In genomic region chr12:25382311-25383106, GRCh38 we compare ENCODE assay signal across 13 cellular contexts.
DNase-seq lines count a peak whose midpoint lies in the region; ATAC-seq and TF ChIP-seq lines count a peak whose summit lies in the region.
"Had no signal": no experiment of that assay in that cellular context is flagged by ENCODE, and none has a peak within 500 bp of the region (broad histone marks: within the 10 kb centered on the region; RNA-seq: fewer than 3 reads in every experiment).

No MANE protein-coding gene starts in this region.

- no peak overlapping the region for H2AK9ac ChIP-seq in IMR-90 (replicated peaks; ENCODE audit: low read depth, low read length, poor library complexity)

- peaks cover 59% of the 10 kb centered on the region for H3K4me1 Mint-ChIP-seq in CD8-positive, alpha-beta T cell (ENCODE audit: low read depth)
- H3K4me1 Mint-ChIP-seq in activated naive CD8-positive, alpha-beta T cell treated with anti-CD3 and anti-CD28 coated beads, Interleukin-2, amount 10 ng/mL, durations not matched to agents 7 days and 5 days, result peaks cover 43% of the 10 kb centered on the region
- peaks cover 25 to 41% (median 39%) of the 10 kb centered on the region in 3 donors for H3K4me1 Mint-ChIP-seq in naive B cell

- H2BK15ac ChIP-seq in IMR-90 (ENCODE audit: low read depth, low read length), result no peak overlapping the region

- no peak for TF ChIP-seq RAD21 in IMR-90 (IDR thresholded peaks at IDR 0.05; ENCODE audit: low read length)

- no peak overlapping the region for H3K18ac ChIP-seq in IMR-90 (ENCODE audit: low read depth, low read length)

- H3K36me3 ChIP-seq in CD8-positive, alpha-beta T cell (ENCODE audit: insufficient read depth, low read length), result no peaks in the 10 kb centered on the region
- H3K36me3 ChIP-seq in IMR-90 (ENCODE audit: control insufficient read depth, insufficient read depth, low read length), result no peaks in the 10 kb centered on the region
- H3K36me3 ChIP-seq: gastroesophageal sphincter had no signal

- 72% methylated on average over 5 of the region's 7 CpGs; no CpG with 5 or more reads in 1 of the 2 experiments for whole genome bisulfite sequencing in IMR-90 (ENCODE audit: extremely low coverage in 2 of 2, insufficient read length in 1 of 2), 2 experiments

- H3K4ac ChIP-seq in IMR-90 (ENCODE audit: low read depth, low read length), result no peak overlapping the region; the same call in 1 of the 2 replicates

- H3K9ac ChIP-seq in IMR-90 (ENCODE audit: low read depth, low read length), result no peak overlapping the region

- H2BK20ac ChIP-seq in IMR-90 (ENCODE audit: low read depth, low read length), result no peak overlapping the region; the same call in 1 of the 2 replicates

- ATAC-seq in CD8-positive, alpha-beta T cell, result no peak
- ATAC-seq in IMR-90 (ENCODE audit: low read depth) (no peak), naive B cell (ENCODE audit: low read depth in 2 of 2) (no peak), GM21367 (IDR thresholded peaks at IDR 0.05; ENCODE audit: unreplicated experiment) (no peak)
- no peak for ATAC-seq in activated naive CD8-positive, alpha-beta T cell treated with anti-CD3 and anti-CD28 coated beads, Interleukin-2, amount 10 ng/mL, durations not matched to agents 7 days and 5 days (ENCODE audit: low read depth)
- ATAC-seq: gastroesophageal sphincter had no signal

- peak overlapping the region; percentile 46 for H2AK5ac ChIP-seq in IMR-90 (ENCODE audit: low read depth, low read length)

- peaks cover 37% of the 10 kb centered on the region for H3K4me1 ChIP-seq in CD8-positive, alpha-beta T cell (ENCODE audit: insufficient read depth, low read length)
- H3K4me1 ChIP-seq in IMR-90 (ENCODE audit: control insufficient read depth, insufficient read depth, low read length), result peaks cover 2% of the 10 kb centered on the region

- H3K27ac Mint-ChIP-seq in CD8-positive, alpha-beta T cell, result peak overlapping the region; percentile 86
- peak overlapping the region; percentile 88 for H3K27ac Mint-ChIP-seq in activated naive CD8-positive, alpha-beta T cell treated with anti-CD3 and anti-CD28 coated beads, Interleukin-2, amount 10 ng/mL, durations not matched to agents 7 days and 5 days
- H3K27ac Mint-ChIP-seq in naive B cell, result peak overlapping the region; percentile 8 to 99 (median 76)

- no peak overlapping the region for H3K27ac ChIP-seq in CD8-positive, alpha-beta T cell (ENCODE audit: low read depth, low read length)
- no peak overlapping the region for H3K27ac ChIP-seq in IMR-90 (ENCODE audit: insufficient read depth, low read length)
- H3K27ac ChIP-seq: gastroesophageal sphincter had no signal

- no peak for DNase-seq in CD8-positive, alpha-beta T cell
- DNase-seq in IMR-90, result no peak
- no peak for DNase-seq in activated naive CD8-positive, alpha-beta T cell treated with anti-CD3 and anti-CD28 coated beads, Interleukin-2, amount 10 ng/mL, durations not matched to agents 7 days and 5 days
- DNase-seq in naive B cell, result no peak
- DNase-seq in GM19240 (ENCODE audit: insufficient read length, low spot score), result no peak
- DNase-seq in NCI-H146 treated with DMSO at 0.1 percent for 48 hours (lab: John Stamatoyannopoulos, UW; ENCODE audit: unreplicated experiment), result no peak
- DNase-seq: activated CD4-positive, alpha-beta T cell treated with anti-CD3 and anti-CD28 coated beads, Interleukin-2, amount 50 U/mL, for 1 hour; NCI-H1694 treated with DMSO at 0.1 percent for 48 hours; NCI-H69; stimulated activated CD4-positive, alpha-beta T cell treated with anti-CD3 and anti-CD28 coated beads, Interleukin-1b, Interleukin-23, amount 100 ng/mL, for 48 hours; trophoblast cell had no signal

- peak overlapping the region; percentile 5 for H3K4me3 Mint-ChIP-seq in CD8-positive, alpha-beta T cell
- H3K4me3 Mint-ChIP-seq in activated naive CD8-positive, alpha-beta T cell treated with anti-CD3 and anti-CD28 coated beads, Interleukin-2, amount 10 ng/mL, durations not matched to agents 7 days and 5 days, result peak overlapping the region; percentile 78
- peak overlapping the region in 3 of 8 donors; percentile 12 to 93 (median 51) for H3K4me3 Mint-ChIP-seq in naive B cell

- H2AFZ ChIP-seq in IMR-90 (replicated peaks; ENCODE audit: low read length, poor library complexity), result no peak overlapping the region

- no peak overlapping the region for H3K23ac ChIP-seq in IMR-90 (ENCODE audit: low read depth, low read length)

- BruUV-seq in IMR-90 (replicated peaks; lab: Mats Ljungman, UMichigan), result no TSS peak

- H4K91ac ChIP-seq in IMR-90 (ENCODE audit: insufficient read depth, low read depth, low read length), result no peak overlapping the region

- H4K8ac ChIP-seq in IMR-90 (ENCODE audit: low read depth in 2 of 2, low read length in 2 of 2), result no peak overlapping the region

- TF ChIP-seq CTCF in CD8-positive, alpha-beta T cell (IDR thresholded peaks at IDR 0.05), result no peak
- no peak for TF ChIP-seq CTCF in IMR-90 (conservative IDR thresholded peaks at IDR 0.05; ENCODE audit: low read depth, low read length)

- no peaks in the 10 kb centered on the region for H4K20me1 ChIP-seq in IMR-90 (ENCODE audit: insufficient read depth, low read length)

- H3K27me3 ChIP-seq in CD8-positive, alpha-beta T cell (ENCODE audit: insufficient read depth, low read length), result no peaks in the 10 kb centered on the region
- H3K27me3 ChIP-seq in IMR-90 (ENCODE audit: control insufficient read depth, insufficient read depth, low read length), result no peaks in the 10 kb centered on the region
- H3K27me3 ChIP-seq: gastroesophageal sphincter had no signal

- no peaks in the 10 kb centered on the region for H3K9me3 Mint-ChIP-seq in CD8-positive, alpha-beta T cell
- no peaks in the 10 kb centered on the region for H3K9me3 Mint-ChIP-seq in activated naive CD8-positive, alpha-beta T cell treated with anti-CD3 and anti-CD28 coated beads, Interleukin-2, amount 10 ng/mL, durations not matched to agents 7 days and 5 days
- peaks cover 0 to 4% (median 0%) of the 10 kb centered on the region in 7 donors for H3K9me3 Mint-ChIP-seq in naive B cell

- in situ Hi-C loops in IMR-90 (cut with MboI; ENCODE audit: low sequenced_read_pairs), result loop anchor here (5.0 kb wide), 1 partner anchor 135 kb away; no protein-coding TSS in a partner anchor

- no peak overlapping the region for H3K4me3 ChIP-seq in CD8-positive, alpha-beta T cell (ENCODE audit: low read depth, low read length)
- no peak overlapping the region for H3K4me3 ChIP-seq in IMR-90 (ENCODE audit: insufficient read depth, low read depth, low read length)
- H3K4me3 ChIP-seq: gastroesophageal sphincter had no signal

- H3K14ac ChIP-seq in IMR-90 (replicated peaks; ENCODE audit: low read depth, low read length), result no peak overlapping the region

- no peaks in the 10 kb centered on the region for H3K9me3 ChIP-seq in CD8-positive, alpha-beta T cell (ENCODE audit: low read length)
- H3K9me3 ChIP-seq in IMR-90 (ENCODE audit: control insufficient read depth, insufficient read depth, low read length), result no peaks in the 10 kb centered on the region
- H3K9me3 ChIP-seq: gastroesophageal sphincter had no signal

- dilution Hi-C loops in IMR-90 (cut with HindIII; ENCODE audit: low sequenced_read_pairs, unreplicated experiment), result no loop called here

- POLR2A ChIA-PET in CD8-positive, alpha-beta T cell (lab: Charles Lee), result interaction anchor here (0.6 to 2.7 kb wide), 6 partner anchors 14 to 145 kb away, joined by 3 to 13 read pairs (median 4); partner anchors contain the start of gene KRAS
- POLR2A ChIA-PET in IMR-90 (lab: Charles Lee; ENCODE audit: unreplicated experiment), result no interaction called here
- POLR2A ChIA-PET in activated naive CD8-positive, alpha-beta T cell treated with anti-CD3 and anti-CD28 coated beads, Interleukin-2, amount 10 ng/mL, durations not matched to agents 7 days and 5 days (lab: Charles Lee), result interaction anchor here (0.9 to 3.4 kb wide), 3 partner anchors 59 to 330 kb away, joined by 3 to 14 read pairs (median 6); partner anchors contain the start of genes DNAI7 and ETFRF1

- peaks cover 9 to 18% of the 10 kb centered on the region in 2 experiments for H3K79me1 ChIP-seq in IMR-90 (ENCODE audit: low read depth in 1 of 2, low read length in 2 of 2)

- H3K27me3 Mint-ChIP-seq in CD8-positive, alpha-beta T cell (ENCODE audit: low read depth), result no peaks in the 10 kb centered on the region
- no peaks in the 10 kb centered on the region for H3K27me3 Mint-ChIP-seq in activated naive CD8-positive, alpha-beta T cell treated with anti-CD3 and anti-CD28 coated beads, Interleukin-2, amount 10 ng/mL, durations not matched to agents 7 days and 5 days
- H3K27me3 Mint-ChIP-seq in naive B cell, result peaks cover 0 to 5% (median 0%) of the 10 kb centered on the region in 3 donors

- peaks cover 9% of the 10 kb centered on the region for H3K9me1 ChIP-seq in IMR-90 (ENCODE audit: insufficient read depth, low read length)

- H2BK120ac ChIP-seq in IMR-90 (ENCODE audit: low read depth, low read length), result no peak overlapping the region

- no peak overlapping the region for H4K5ac ChIP-seq in IMR-90 (ENCODE audit: low read depth, low read length)

- no peak overlapping the region for H2BK5ac ChIP-seq in IMR-90 (ENCODE audit: low read depth, low read length, poor library complexity, severe bottlenecking)

- H3K56ac ChIP-seq in IMR-90 (ENCODE audit: extremely low read depth, insufficient read depth, low read length), result no peak overlapping the region

- intact Hi-C loops in CD8-positive, alpha-beta T cell (cut with DNase I, micrococcal nuclease), result loop anchor here in 1 of 2 experiments (5.0 kb wide), 3 partner anchors 35 to 1635 kb away; no protein-coding TSS in a partner anchor
- intact Hi-C loops in IMR-90 (cut with micrococcal nuclease), result loop anchor here (5.0 kb wide), 1 partner anchor 35 kb away; no protein-coding TSS in a partner anchor

- TF ChIP-seq POLR2A in IMR-90 (IDR thresholded peaks at IDR 0.05; ENCODE audit: low read depth, low read length), result no peak

- CTCF ChIA-PET in CD8-positive, alpha-beta T cell (lab: Charles Lee), result interaction anchor here (0.8 to 1.8 kb wide), 6 partner anchors 10 to 178 kb away, joined by 3 to 4 read pairs (median 3); no protein-coding TSS in a partner anchor
- CTCF ChIA-PET in IMR-90 (lab: Yijun Ruan, JAX), result interaction anchor here (0.9 to 1.1 kb wide), 2 partner anchors 75 to 141 kb away, joined by 3 to 4 read pairs; no protein-coding TSS in a partner anchor

- H3K36me3 Mint-ChIP-seq in CD8-positive, alpha-beta T cell, result peaks cover 5% of the 10 kb centered on the region
- H3K36me3 Mint-ChIP-seq in activated naive CD8-positive, alpha-beta T cell treated with anti-CD3 and anti-CD28 coated beads, Interleukin-2, amount 10 ng/mL, durations not matched to agents 7 days and 5 days, result peaks cover 5% of the 10 kb centered on the region
- H3K36me3 Mint-ChIP-seq in naive B cell, result no peaks in the 10 kb centered on the region

- no peak overlapping the region for H3K4me2 ChIP-seq in IMR-90 (ENCODE audit: low read depth, low read length)

TF ChIP-seq in IMR-90, 13 proteins besides CTCF, POLR2A, EP300 and RAD21 (continues in another document):
- no peak for TF ChIP-seq MAZ (IDR thresholded peaks at IDR 0.05; ENCODE audit: borderline replicate concordance, low read depth, low read length)
- no peak for TF ChIP-seq CEBPB (IDR thresholded peaks at IDR 0.05; ENCODE audit: low read depth, low read length)
- TF ChIP-seq RFX5 (IDR thresholded peaks at IDR 0.05; ENCODE audit: low read depth, low read length), result no peak
